Comparison of ENCODE assay signal across 11 cellular contexts in the genomic region with DNA sequence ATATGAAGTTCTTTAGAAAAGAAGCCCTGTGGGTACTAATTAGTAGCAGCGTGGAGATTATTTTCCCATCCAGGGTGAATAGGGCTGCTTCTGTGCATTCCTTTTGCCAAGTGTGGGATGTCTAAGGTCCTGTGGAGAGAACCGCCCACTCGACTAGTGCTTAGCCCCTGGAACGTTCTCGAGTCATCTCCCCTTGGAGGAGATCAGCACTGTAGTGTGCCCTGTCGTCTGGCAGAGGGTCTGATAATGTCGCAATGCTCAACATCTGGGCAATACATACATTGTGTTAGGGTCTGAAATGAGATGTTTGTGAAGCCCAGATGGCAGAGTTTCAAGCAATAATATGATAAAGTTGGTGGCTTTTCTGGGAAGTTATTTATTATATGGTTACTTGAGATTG.
DNase-seq lines count a peak whose midpoint lies in the region; ATAC-seq, FAIRE-seq and TF ChIP-seq lines count a peak whose summit lies in the region.
"Had no signal": no experiment of that assay in that cellular context is flagged by ENCODE, and none has a peak within 500 bp of the region (broad histone marks: within the 10 kb centered on the region; RNA-seq: fewer than 3 reads in every experiment).

No MANE protein-coding gene starts in this region.

- POLR2A ChIA-PET in MCF 10A (lab: Yijun Ruan, JAX), result interaction anchor here (1.5 kb wide), 1 partner anchor 10 kb away, joined by 3 read pairs; no protein-coding TSS in a partner anchor
- POLR2A ChIA-PET in naive thymus-derived CD4-positive, alpha-beta T cell (lab: Charles Lee), result no interaction called here

- H3K4me3 Mint-ChIP-seq in MCF 10A (ENCODE audit: unreplicated experiment), result no peak overlapping the region
- H3K4me3 Mint-ChIP-seq in astrocyte (ENCODE audit: unreplicated experiment), result no peak overlapping the region
- H3K4me3 Mint-ChIP-seq in naive thymus-derived CD4-positive, alpha-beta T cell, result peak overlapping the region in 9 of 10 donors; percentile 56 to 81 (median 73)

- H3K4me3 ChIP-seq in breast epithelium (peak overlapping the region; percentile 11 to 42 (median 33)), astrocyte (ENCODE audit: insufficient read depth, low read depth, low read length) (no peak overlapping the region), uterus (peak overlapping the region; percentile 2 to 4)
- peak overlapping the region; percentile 36 for H3K4me3 ChIP-seq in naive thymus-derived CD4-positive, alpha-beta T cell (ENCODE audit: low read length)

- ATAC-seq in naive thymus-derived CD4-positive, alpha-beta T cell, result peak; percentile 22

- no peak for TF ChIP-seq POLR2A in breast epithelium (IDR thresholded peaks at IDR 0.05)
- no peak for TF ChIP-seq POLR2A in uterus (IDR thresholded peaks at IDR 0.05)

- intact Hi-C loops in breast epithelium (cut with DNase I; ENCODE audit: low total_unique reads) (no loop called here), MCF 10A (cut with micrococcal nuclease) (no loop called here), uterus (cut with DNase I; ENCODE audit: low total_unique reads) (no loop called here)
- intact Hi-C loops in naive thymus-derived CD4-positive, alpha-beta T cell (cut with micrococcal nuclease), result no loop called here

- H3K27me3 ChIP-seq in breast epithelium (no peaks in the 10 kb centered on the region), astrocyte (ENCODE audit: insufficient read depth, low read length) (no peaks in the 10 kb centered on the region), uterus (no peaks in the 10 kb centered on the region)
- no peaks in the 10 kb centered on the region for H3K27me3 ChIP-seq in naive thymus-derived CD4-positive, alpha-beta T cell (ENCODE audit: control insufficient read depth in 2 of 2, insufficient read depth in 2 of 2, low read length in 2 of 2)
- H3K27me3 ChIP-seq: BE2C had no signal

- peak overlapping the region; percentile 47 for H3K4me2 ChIP-seq in astrocyte (ENCODE audit: low read length)

- FAIRE-seq in astrocyte (lab: Jason Lieb, UNC), result no peak

- H3K27ac Mint-ChIP-seq in MCF 10A (ENCODE audit: low read depth, unreplicated experiment) (no peak overlapping the region), astrocyte (ENCODE audit: unreplicated experiment) (no peak overlapping the region)
- H3K27ac Mint-ChIP-seq in naive thymus-derived CD4-positive, alpha-beta T cell, result no peak overlapping the region

- H3K9me3 ChIP-seq in breast epithelium (no peaks in the 10 kb centered on the region), astrocyte (ENCODE audit: insufficient read depth, low read depth, low read length) (no peaks in the 10 kb centered on the region), uterus (no peaks in the 10 kb centered on the region)
- H3K9me3 ChIP-seq in naive thymus-derived CD4-positive, alpha-beta T cell (ENCODE audit: control insufficient read depth in 2 of 3, low read length in 3 of 3), result no peaks in the 10 kb centered on the region
- H3K9me3 ChIP-seq: BE2C had no signal

- H3K4me1 Mint-ChIP-seq in MCF 10A (ENCODE audit: insufficient read depth, unreplicated experiment) (no peaks in the 10 kb centered on the region), astrocyte (ENCODE audit: low read depth, unreplicated experiment) (peaks cover 17% of the 10 kb centered on the region)
- peaks cover 15 to 23% (median 19%) of the 10 kb centered on the region in 7 donors for H3K4me1 Mint-ChIP-seq in naive thymus-derived CD4-positive, alpha-beta T cell

- CTCF ChIA-PET in MCF 10A (lab: Yijun Ruan, JAX), result interaction anchor here (2.1 kb wide), 1 partner anchor 81 kb away, joined by 7 read pairs; no protein-coding TSS in a partner anchor
- CTCF ChIA-PET in naive thymus-derived CD4-positive, alpha-beta T cell (lab: Charles Lee), result no interaction called here

- DNase-seq in breast epithelium (ENCODE audit: low spot score in 2 of 2), result no peak
- DNase-seq in MCF 10A (ENCODE audit: unreplicated experiment), result no peak
- DNase-seq in astrocyte (ENCODE audit: low read depth), result no peak
- no peak for DNase-seq in naive thymus-derived CD4-positive, alpha-beta T cell
- DNase-seq in uterus, result no peak
- DNase-seq in EL, result no peak
- DNase-seq in HUDEP-2 (lab: John Stamatoyannopoulos, UW; ENCODE audit: unreplicated experiment in 76 of 76), result no peak
- no peak for DNase-seq in iPS-NIHi7 (ENCODE audit: extremely low spot score)
- DNase-seq: BE2C, cerebellar nuclear complex, NCI-H146 had no signal

- H3K36me3 Mint-ChIP-seq in MCF 10A (ENCODE audit: insufficient read depth, unreplicated experiment) (peaks cover 3% of the 10 kb centered on the region), astrocyte (ENCODE audit: low read depth, unreplicated experiment) (no peaks in the 10 kb centered on the region)
- no peaks in the 10 kb centered on the region for H3K36me3 Mint-ChIP-seq in naive thymus-derived CD4-positive, alpha-beta T cell

- H3K27me3 Mint-ChIP-seq in MCF 10A (ENCODE audit: insufficient read depth, unreplicated experiment) (no peaks in the 10 kb centered on the region), astrocyte (ENCODE audit: low read depth, unreplicated experiment) (no peaks in the 10 kb centered on the region)
- H3K27me3 Mint-ChIP-seq in naive thymus-derived CD4-positive, alpha-beta T cell, result peaks cover 5 to 10% (median 7%) of the 10 kb centered on the region in 5 donors

- TF ChIP-seq CTCF in breast epithelium (IDR thresholded peaks at IDR 0.05) (no peak), MCF 10A (IDR thresholded peaks at IDR 0.05; ENCODE audit: unreplicated experiment) (no peak), astrocyte (IDR thresholded peaks at IDR 0.05; ENCODE audit: insufficient read depth, low read depth, low read length) (no peak), uterus (IDR thresholded peaks at IDR 0.05) (no peak)

- BruUV-seq in MCF 10A (replicated peaks; lab: Mats Ljungman, UMichigan), result no TSS peak

- H4K20me1 ChIP-seq in astrocyte (ENCODE audit: insufficient read depth, low read length), result no peaks in the 10 kb centered on the region

- H3K36me3 ChIP-seq in breast epithelium (no peaks in the 10 kb centered on the region), astrocyte (ENCODE audit: insufficient read depth, low read length) (no peaks in the 10 kb centered on the region), uterus (no peaks in the 10 kb centered on the region)
- no peaks in the 10 kb centered on the region for H3K36me3 ChIP-seq in naive thymus-derived CD4-positive, alpha-beta T cell (ENCODE audit: control insufficient read depth in 2 of 3, insufficient read depth in 3 of 3, low read length in 3 of 3)
- H3K36me3 ChIP-seq: BE2C had no signal

- no peaks in the 10 kb centered on the region for H3K9me3 Mint-ChIP-seq in MCF 10A (ENCODE audit: unreplicated experiment)
- no peaks in the 10 kb centered on the region for H3K9me3 Mint-ChIP-seq in astrocyte (ENCODE audit: unreplicated experiment)
- peaks cover 0 to 1% (median 0%) of the 10 kb centered on the region in 11 donors for H3K9me3 Mint-ChIP-seq in naive thymus-derived CD4-positive, alpha-beta T cell

- H3K4me1 ChIP-seq in breast epithelium (no peaks in the 10 kb centered on the region), astrocyte (ENCODE audit: insufficient read depth, low read length) (peaks cover 10% of the 10 kb centered on the region), uterus (no peaks in the 10 kb centered on the region)
- H3K4me1 ChIP-seq in naive thymus-derived CD4-positive, alpha-beta T cell (ENCODE audit: control insufficient read depth in 2 of 2, insufficient read depth in 2 of 2, low read length in 2 of 2), result peaks cover 12 to 24% of the 10 kb centered on the region in 2 donors
- H3K4me1 ChIP-seq: BE2C had no signal

- H2AFZ ChIP-seq in astrocyte (ENCODE audit: low read depth, low read length), result peak overlapping the region; percentile 40

- H3K9ac ChIP-seq in astrocyte (ENCODE audit: low read length), result no peak overlapping the region

- H3K79me2 ChIP-seq in astrocyte (ENCODE audit: insufficient read depth, low read length), result no peaks in the 10 kb centered on the region

- H3K27ac ChIP-seq in breast epithelium (peak overlapping the region in 1 of 2 donors; percentile 22), astrocyte (ENCODE audit: low read depth, low read length) (no peak overlapping the region), uterus (peak overlapping the region; percentile 54 to 70)
- no peak overlapping the region for H3K27ac ChIP-seq in naive thymus-derived CD4-positive, alpha-beta T cell (ENCODE audit: low read depth, low read length)

Comparison
In these comparisons a context has a peak if more than half of its experiments do, and no peak if none do; other contexts are left out.
1. H3K27ac ChIP-seq: peak in uterus (2 of 2); none in astrocyte (single experiment) and naive thymus-derived CD4-positive, alpha-beta T cell (single experiment).
2. H3K4me3 Mint-ChIP-seq: peak in naive thymus-derived CD4-positive, alpha-beta T cell (9 of 10); none in MCF 10A (single experiment) and astrocyte (single experiment).